14 cellular contexts compared by ENCODE assay signal in genomic region chr18:48790869-48791635, GRCh38.
DNase-seq lines count a peak whose midpoint lies in the region; ATAC-seq and TF ChIP-seq lines count a peak whose summit lies in the region.
"Had no signal": no experiment of that assay in that cellular context is flagged by ENCODE, and none has a peak within 500 bp of the region (broad histone marks: within the 10 kb centered on the region; RNA-seq: fewer than 3 reads in every experiment).

No MANE protein-coding gene starts in this region.

- TF ChIP-seq CTCF in left ventricle myocardium inferior (IDR thresholded peaks at IDR 0.05; ENCODE audit: borderline replicate concordance) (no peak), smooth muscle cell (IDR thresholded peaks at IDR 0.05; ENCODE audit: borderline replicate concordance, insufficient read depth, poor library complexity, severe bottlenecking) (no peak)

- H4K20me1 ChIP-seq in smooth muscle cell (ENCODE audit: low read depth): no peaks in the 10 kb centered on the region

- H3K4me1 ChIP-seq in left ventricle myocardium inferior (peaks cover 75% of the 10 kb centered on the region), smooth muscle cell (ENCODE audit: low read depth) (peaks cover 14% of the 10 kb centered on the region)

- DNase-seq in T-helper 17 cell (no peak), left ventricle myocardium inferior (peak; percentile 36), smooth muscle cell (lab: John Stamatoyannopoulos, UW; ENCODE audit: unreplicated experiment) (no peak), cerebellar cortex (ENCODE audit: low spot score) (no peak)
- DNase-seq: activated CD4-positive, alpha-beta T cell treated with anti-CD3 and anti-CD28 coated beads, Interleukin-2, amount 50 U/mL, for 1 hour; immature natural killer cell; NCI-H2227 treated with DMSO at 0.1 percent for 48 hours; stimulated activated CD4-positive, alpha-beta T cell treated with anti-CD3 and anti-CD28 coated beads, Interleukin-4, amount 100 ng/mL, for 24 hours had no signal

- H3K79me2 ChIP-seq in smooth muscle cell (ENCODE audit: low read depth): peaks cover 14% of the 10 kb centered on the region

- H2AFZ ChIP-seq in smooth muscle cell (ENCODE audit: low read depth): no peak overlapping the region

- H3K4me3 ChIP-seq in left ventricle myocardium inferior (no peak overlapping the region), smooth muscle cell (no peak overlapping the region)
- H3K4me3 ChIP-seq: tibial nerve had no signal

- H3K4me2 ChIP-seq in smooth muscle cell: no peak overlapping the region

- no peak overlapping the region for H3K4me3 Mint-ChIP-seq in T-helper 17 cell
- H3K4me3 Mint-ChIP-seq: immature natural killer cell had no signal

- H3K27ac ChIP-seq in left ventricle myocardium inferior (replicated peaks) (peak overlapping the region; percentile 93), smooth muscle cell (ENCODE audit: low read depth) (peak overlapping the region; percentile 44)
- H3K27ac ChIP-seq: HL-60 had no signal

- no peaks in the 10 kb centered on the region for H3K27me3 Mint-ChIP-seq in T-helper 17 cell

- WGBS in smooth muscle cell (ENCODE audit: low lambda C conversion rate): 100% methylated on average over 1 of the region's 1 CpG

- H3K9me3 ChIP-seq in T-helper 17 cell (ENCODE audit: control insufficient read depth, low read length, poor library complexity, severe bottlenecking) (no peaks in the 10 kb centered on the region), left ventricle myocardium inferior (replicated peaks) (no peaks in the 10 kb centered on the region), smooth muscle cell (replicated peaks; ENCODE audit: low read depth) (no peaks in the 10 kb centered on the region)
- H3K9me3 ChIP-seq: tibial nerve had no signal

- no peaks in the 10 kb centered on the region for H3K27me3 ChIP-seq in left ventricle myocardium inferior (ENCODE audit: low read depth)
- H3K27me3 ChIP-seq in smooth muscle cell (ENCODE audit: low read depth): no peaks in the 10 kb centered on the region
- H3K27me3 ChIP-seq: tibial nerve had no signal

- peak; percentile 58 for ATAC-seq in GM19438 (IDR thresholded peaks at IDR 0.05; ENCODE audit: low read depth, unreplicated experiment)
- no peak for ATAC-seq in T-helper 17 cell
- ATAC-seq in HG02763 (IDR thresholded peaks at IDR 0.05; ENCODE audit: unreplicated experiment): no peak
- no peak for ATAC-seq in HG03108 (IDR thresholded peaks at IDR 0.05; ENCODE audit: unreplicated experiment)
- no peak for ATAC-seq in HG02885 (IDR thresholded peaks at IDR 0.05; ENCODE audit: poor library complexity, unreplicated experiment)

- H3K36me3 Mint-ChIP-seq in T-helper 17 cell (ENCODE audit: low read depth): no peaks in the 10 kb centered on the region

- H3K4me1 Mint-ChIP-seq in T-helper 17 cell: peaks cover 21% of the 10 kb centered on the region

- H3K27ac Mint-ChIP-seq in T-helper 17 cell: peak overlapping the region; percentile 25

- peaks cover 18% of the 10 kb centered on the region for H3F3A ChIP-seq in smooth muscle cell (ENCODE audit: low read depth)

- no peak overlapping the region for H3K9ac ChIP-seq in smooth muscle cell (ENCODE audit: low read depth)

- H3K36me3 ChIP-seq in left ventricle myocardium inferior (peaks cover 4% of the 10 kb centered on the region), smooth muscle cell (ENCODE audit: low read depth) (no peaks in the 10 kb centered on the region)

- intact Hi-C loops in left ventricle myocardium inferior (cut with micrococcal nuclease): no loop called here
